Comparison of ENCODE assay signal across 9 cellular contexts in the genomic region with DNA sequence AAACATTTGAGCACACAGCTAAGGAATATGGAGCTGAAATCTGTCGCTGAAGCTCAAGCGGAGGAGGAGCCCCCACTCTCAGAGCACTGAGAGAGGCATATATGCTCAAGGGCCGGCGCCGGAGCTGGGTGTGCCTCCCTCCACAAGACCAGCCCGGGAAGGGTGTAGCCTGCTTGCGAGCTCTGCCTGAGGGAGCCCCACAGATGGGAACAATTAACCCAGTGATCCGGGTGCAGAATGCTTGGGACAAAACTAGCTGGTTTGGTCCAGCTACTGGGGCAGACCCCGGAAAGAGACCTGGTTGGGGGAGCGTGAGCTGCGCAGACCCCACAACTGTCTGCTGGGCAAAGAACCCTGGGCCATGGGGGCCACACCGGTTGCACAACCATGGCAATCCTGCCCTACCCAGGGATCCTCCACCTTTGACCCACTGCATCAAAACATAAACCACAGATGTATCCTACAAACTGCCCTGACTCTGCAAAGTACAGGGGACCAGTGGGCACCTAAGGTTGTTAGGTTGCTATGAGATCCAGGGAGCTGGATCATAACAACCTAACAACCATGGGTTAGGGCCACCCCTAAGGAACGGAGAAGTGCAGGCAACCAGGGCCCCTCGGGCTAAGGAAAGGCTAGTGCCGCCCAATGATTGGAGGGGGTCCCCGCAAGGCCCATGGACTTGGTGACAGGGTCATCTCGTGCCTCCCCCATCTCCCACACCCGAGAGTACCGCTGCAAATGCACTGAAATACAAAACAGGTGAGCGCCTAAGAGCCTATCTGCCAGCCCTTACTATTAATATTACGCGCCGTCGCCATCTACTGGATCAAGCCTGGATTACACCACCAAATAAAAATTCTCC. TPM values are rescaled to one million over a fixed set of nuclear protein-coding genes. Genes with fewer than 3 reads are reported as not detected.
DNase-seq lines count a peak whose midpoint lies in the region; ATAC-seq and TF ChIP-seq lines count a peak whose summit lies in the region.
"Had no signal": no experiment of that assay in that cellular context is flagged by ENCODE, and none has a peak within 500 bp of the region (broad histone marks: within the 10 kb centered on the region; RNA-seq: fewer than 3 reads in every experiment).

No MANE protein-coding gene starts in this region.

- H3K9me3 Mint-ChIP-seq in endothelial cell (ENCODE audit: unreplicated experiment) = no peaks in the 10 kb centered on the region
- H3K9me3 Mint-ChIP-seq: IgD-negative memory B cell had no signal

- DNase-seq in AG04449 (ENCODE audit: low read depth, low spot score) (no peak), GM13976 (ENCODE audit: low spot score) (peak; percentile 55), M059J (ENCODE audit: low read depth) (peak; percentile 38), SK-MEL-5 (ENCODE audit: low read depth, low spot score) (peak; percentile 72), endothelial cell (ENCODE audit: low spot score) (peak; percentile 68), mucosa of descending colon (peak in 2 of 3 donors; percentile 33 to 70), epidermal melanocyte (ENCODE audit: insufficient read length, low spot score) (no peak)

- no peaks in the 10 kb centered on the region for H3K4me1 ChIP-seq in mucosa of descending colon (ENCODE audit: low read depth)

- CTCF ChIA-PET in AG04449 (lab: Yijun Ruan, JAX) = interaction anchor here (0.7 to 14.6 kb wide), 32 partner anchors 9 to 977 kb away, joined by 3 to 143 read pairs (median 4); a partner anchor contains a TSS

- POLR2A ChIA-PET in AG04449 (lab: Yijun Ruan, JAX) = no interaction called here

- TF ChIP-seq CTCF in AG04449 (IDR thresholded peaks at IDR 0.05; ENCODE audit: insufficient read depth, low read length, missing control alignments) (peak; percentile 51), GM13976 (IDR thresholded peaks at IDR 0.05; ENCODE audit: borderline replicate concordance, control extremely low read depth, extremely low read depth, insufficient read depth, missing control alignments) (peak; percentile 60), endothelial cell (IDR thresholded peaks at IDR 0.05; ENCODE audit: unreplicated experiment) (peak; percentile 73), mucosa of descending colon (IDR thresholded peaks at IDR 0.05) (no peak)

- H3K27ac Mint-ChIP-seq in endothelial cell (ENCODE audit: unreplicated experiment) = no peak overlapping the region
- H3K27ac Mint-ChIP-seq: IgD-negative memory B cell had no signal

- in situ Hi-C loops in GM13976 (cut with MboI; ENCODE audit: low sequenced_read_pairs, unreplicated experiment) = no loop called here
- in situ Hi-C loops in SK-MEL-5 (cut with HindIII; ENCODE audit: low pct_unique_long_range_greater_than_20kb, low sequenced_read_pairs) = no loop called here

- H3K27me3 Mint-ChIP-seq in endothelial cell (ENCODE audit: unreplicated experiment) = peaks cover 2% of the 10 kb centered on the region
- H3K27me3 Mint-ChIP-seq: IgD-negative memory B cell had no signal

- no peak overlapping the region for H3K4me3 Mint-ChIP-seq in endothelial cell (ENCODE audit: unreplicated experiment)
- H3K4me3 Mint-ChIP-seq: IgD-negative memory B cell had no signal

- H3K4me1 Mint-ChIP-seq in endothelial cell (ENCODE audit: unreplicated experiment) = peaks cover 10% of the 10 kb centered on the region

- ATAC-seq in HG02610 (IDR thresholded peaks at IDR 0.05; ENCODE audit: unreplicated experiment) (peak; percentile 90), mucosa of descending colon (peak; percentile 82)

- no peak overlapping the region for H3K4me3 ChIP-seq in AG04449 (ENCODE audit: low read depth, low read length)
- no peak overlapping the region for H3K4me3 ChIP-seq in mucosa of descending colon

- H3K36me3 ChIP-seq in mucosa of descending colon (ENCODE audit: low read depth) = no peaks in the 10 kb centered on the region

- no peaks in the 10 kb centered on the region for H3K9me3 ChIP-seq in mucosa of descending colon

- intact Hi-C loops in mucosa of descending colon (cut with DNase I, micrococcal nuclease) = no loop called here

- H3K36me3 Mint-ChIP-seq in endothelial cell (ENCODE audit: low read depth, unreplicated experiment) = no peaks in the 10 kb centered on the region
- H3K36me3 Mint-ChIP-seq: IgD-negative memory B cell had no signal

RNA-seq across cellular contexts. Expression of a gene that starts 53.4 kb away (rescaled TPM):
- not detected in 2 replicates for total RNA-seq in M059J (2014; rRNA removed; shearing (Covaris generic))
- 0.48 and 0.77 TPM in 2 replicates for total RNA-seq in SK-MEL-5 (2014; rRNA removed; shearing (Covaris generic))
- polyA plus RNA-seq in SK-MEL-5 (2015; cell fraction: cytosol; rRNA removed) = 0.31 and 0.43 TPM in 2 replicates
- 7.2 and 13.3 TPM in 2 replicates for polyA plus RNA-seq in SK-MEL-5 (2015; cell fraction: nucleus; rRNA removed)
- total RNA-seq in endothelial cell (ENCODE audit: unreplicated experiment) (0.33 TPM), mucosa of descending colon (under 1 TPM in 1 of 3 donors, not detected in 2; 0.82 TPM)
- polyA plus RNA-seq: IgD-negative memory B cell had no signal

Comparison
In these comparisons a context has a peak if more than half of its experiments do, and no peak if none do; other contexts are left out.
1. DNase-seq: peak in GM13976 (single experiment), M059J (single experiment), SK-MEL-5 (single experiment), endothelial cell (single experiment) and mucosa of descending colon (2 of 3); none in AG04449 (single experiment) and epidermal melanocyte (single experiment).